Comparison of ENCODE assay signal across 27 cellular contexts in genomic region chr10:95454356-95454755, GRCh38.
"Had no signal": no experiment of that assay in that cellular context is flagged by ENCODE, and none has a peak within 500 bp of the region (broad histone marks: within the 10 kb centered on the region; RNA-seq: fewer than 3 reads in every experiment).

No MANE protein-coding gene starts in this region.

- H3K9me3 ChIP-seq: breast epithelium had no signal

- ATAC-seq: activated CD4-positive, alpha-beta T cell treated with anti-CD3 and anti-CD28 coated beads for 36 hours; activated T-helper 17 cell treated with anti-CD3 and anti-CD28 coated beads, Interleukin-2, amount 50 U/mL, for 72 hours; T-cell had no signal

- H3K36me3 Mint-ChIP-seq: activated naive CD8-positive, alpha-beta T cell; IgD-negative memory B cell; T-cell had no signal

- H3K4me3 Mint-ChIP-seq: activated B cell treated with CpG ODN at 0.5 μM for 24 hours; activated CD4-positive, alpha-beta memory T cell treated with anti-CD3 and anti-CD28 coated beads, Interleukin-2, amount 10 ng/mL, durations not matched to agents 7 days and 5 days; activated CD4-positive, alpha-beta T cell treated with anti-CD3 and anti-CD28 coated beads for 36 hours; activated naive CD4-positive, alpha-beta T cell treated with anti-CD3 and anti-CD28 coated beads for 36 hours; activated naive CD8-positive, alpha-beta T cell; activated T-helper 17 cell treated with anti-CD3 and anti-CD28 coated beads, Interleukin-2, amount 50 U/mL, for 72 hours; IgD-negative memory B cell; T-cell had no signal

- H3K27me3 Mint-ChIP-seq: activated naive CD8-positive, alpha-beta T cell had no signal

- H3K4me3 ChIP-seq: breast epithelium, SK-N-MC had no signal

- H3K36me3 ChIP-seq: breast epithelium had no signal

- H3K9me3 Mint-ChIP-seq: activated B cell treated with CpG ODN at 0.5 μM for 24 hours; activated CD4-positive, alpha-beta memory T cell treated with anti-CD3 and anti-CD28 coated beads, Interleukin-2, amount 10 ng/mL, durations not matched to agents 7 days and 5 days; activated naive CD4-positive, alpha-beta T cell treated with anti-CD3 and anti-CD28 coated beads for 36 hours; activated T-helper 17 cell treated with anti-CD3 and anti-CD28 coated beads, Interleukin-2, amount 50 U/mL, for 72 hours; T-cell had no signal

- H3K4me1 Mint-ChIP-seq: activated B cell treated with CpG ODN at 0.5 μM for 24 hours; activated CD4-positive, alpha-beta memory T cell treated with anti-CD3 and anti-CD28 coated beads, Interleukin-2, amount 10 ng/mL, durations not matched to agents 7 days and 5 days; activated CD4-positive, alpha-beta T cell treated with anti-CD3 and anti-CD28 coated beads for 36 hours; activated T-helper 17 cell treated with anti-CD3 and anti-CD28 coated beads, Interleukin-2, amount 50 U/mL, for 72 hours; IgD-negative memory B cell; T-cell had no signal

- H3K27ac Mint-ChIP-seq: activated B cell treated with CpG ODN at 0.5 μM for 24 hours; activated CD4-positive, alpha-beta memory T cell treated with anti-CD3 and anti-CD28 coated beads, Interleukin-2, amount 10 ng/mL, durations not matched to agents 7 days and 5 days; activated CD4-positive, alpha-beta T cell treated with anti-CD3 and anti-CD28 coated beads for 36 hours; activated naive CD4-positive, alpha-beta T cell treated with anti-CD3 and anti-CD28 coated beads for 36 hours; activated naive CD8-positive, alpha-beta T cell; activated T-helper 17 cell treated with anti-CD3 and anti-CD28 coated beads, Interleukin-2, amount 50 U/mL, for 72 hours; IgD-negative memory B cell; T-cell had no signal

- DNase-seq: activated B cell treated with CpG ODN at 0.5 μM for 24 hours; activated CD4-positive, alpha-beta memory T cell treated with anti-CD3 and anti-CD28 coated beads, Interleukin-2, amount 10 ng/mL, durations not matched to agents 7 days and 5 days; activated CD4-positive, alpha-beta T cell treated with anti-CD3 and anti-CD28 coated beads for 36 hours; activated CD4-positive, alpha-beta T cell treated with anti-CD3 and anti-CD28 coated beads, Interleukin-2, amount 50 U/mL, for 1 hour; activated gamma-delta T cell; activated naive CD4-positive, alpha-beta T cell treated with anti-CD3 and anti-CD28 coated beads for 36 hours; activated T-cell treated with anti-CD3 and anti-CD28 coated beads for 4 hours; activated T-cell treated with anti-CD3 and anti-CD28 coated beads, Interleukin-2, amount 50 U/mL, for 48 hours; amygdala; NCI-H1092; NCI-H1417; NCI-H1930; NCI-H2171; NCI-H2227 treated with DMSO at 0.1 percent for 48 hours; NCI-H446 treated with DMSO at 0.1 percent for 48 hours; NCI-H526 treated with DMSO at 0.1 percent for 48 hours; NCI-H82; SIG-M5; T-cell; T-helper 2 cell; T1000 had no signal

- H3K27ac ChIP-seq: KMS-11, SK-N-MC had no signal

- H3K27me3 ChIP-seq: breast epithelium had no signal
